Comparison of ENCODE assay signal across 8 cellular contexts in genomic region chr19:47227347-47228167, GRCh38. TPM values are rescaled to one million over a fixed set of nuclear protein-coding genes. Genes with fewer than 3 reads are reported as not detected.
DNase-seq lines count a peak whose midpoint lies in the region; ATAC-seq and TF ChIP-seq lines count a peak whose summit lies in the region.

No MANE protein-coding gene starts in this region.

- intact Hi-C loops in CD4-positive, alpha-beta T cell (cut with DNase I, micrococcal nuclease): loop anchor here (2.0 to 5.0 kb wide), 2 partner anchors 17 to 80 kb away; no protein-coding TSS in a partner anchor

- no peak overlapping the region for H4K8ac ChIP-seq in neuronal stem cell (ENCODE audit: low read depth, low read length)

- H2AK5ac ChIP-seq in neuronal stem cell (ENCODE audit: low read depth, low read length): peak overlapping the region; percentile 40

- no peak overlapping the region for H3K14ac ChIP-seq in neuronal stem cell (ENCODE audit: low read length)

- peak overlapping the region; percentile 85 for H3K27ac ChIP-seq in CD4-positive, alpha-beta T cell (ENCODE audit: low read depth, low read length)
- peak overlapping the region; percentile 99 for H3K27ac ChIP-seq in GM23338 (ENCODE audit: low read depth)
- peak overlapping the region; percentile 99 for H3K27ac ChIP-seq in neuronal stem cell (replicated peaks; ENCODE audit: low read length)

- no peak overlapping the region for H3K27ac Mint-ChIP-seq in CD4-positive, alpha-beta T cell
- H3K27ac Mint-ChIP-seq in GM23338: peak overlapping the region; percentile 95

- no CpG with 5 or more reads among the region's 27 CpGs for whole genome bisulfite sequencing in neuronal stem cell (ENCODE audit: extremely low coverage in 2 of 2, insufficient read length in 2 of 2, insufficient replicate concordance in 1 of 2), 2 donors

- TF ChIP-seq CTCF in CD4-positive, alpha-beta T cell (IDR thresholded peaks at IDR 0.05): no peak
- no peak for TF ChIP-seq CTCF in GM23338 (conservative IDR thresholded peaks at IDR 0.05; ENCODE audit: low read depth in 2 of 2)

- no peak overlapping the region for H4K91ac ChIP-seq in neuronal stem cell (ENCODE audit: low read depth, low read length, poor library complexity)

- H2BK120ac ChIP-seq in neuronal stem cell (ENCODE audit: low read depth, low read length): no peak overlapping the region

- H3K4me2 ChIP-seq in GM23338: peak overlapping the region; percentile 95
- H3K4me2 ChIP-seq in neuronal stem cell (ENCODE audit: insufficient read depth, low read length, poor library complexity, severe bottlenecking): peak overlapping the region; percentile 97

- no peak overlapping the region for H2BK12ac ChIP-seq in neuronal stem cell (ENCODE audit: low read length)

- peak overlapping the region; percentile 82 for H3K4me3 Mint-ChIP-seq in CD4-positive, alpha-beta T cell
- no peak overlapping the region; the same call in 1 of the 3 replicates for H3K4me3 Mint-ChIP-seq in GM23338

- H3K4me3 ChIP-seq in GM23338: peak overlapping the region; percentile 96
- peak overlapping the region; percentile 83 to 96 for H3K4me3 ChIP-seq in neuronal stem cell (ENCODE audit: low read length in 2 of 2)

- POLR2A ChIA-PET in CD4-positive, alpha-beta T cell (lab: Charles Lee): interaction anchor here (1.3 to 3.6 kb wide), 14 partner anchors 13 to 117 kb away, joined by 5 to 49 read pairs (median 26); partner anchors contain the start of genes CCDC9, INAFM1 and ZC3H4

- DNase-seq in CD4-positive, alpha-beta T cell: peak in 5 of 10 experiments; percentile 23 to 46 (median 32)
- DNase-seq in GM23338 (ENCODE audit: low spot score): peak; percentile 100
- peak; percentile 75 to 82 for DNase-seq in NOMO-1 (lab: John Stamatoyannopoulos, UW; ENCODE audit: unreplicated experiment in 2 of 2)
- peak; percentile 39 for DNase-seq in activated naive CD4-positive, alpha-beta T cell treated with anti-CD3 and anti-CD28 coated beads, Interleukin-2, amount 50 U/mL, for 16 hours
- DNase-seq in glomerular visceral epithelial cell (ENCODE audit: extremely low spot score): peak; percentile 95
- peak; percentile 96 for DNase-seq in neuronal stem cell (ENCODE audit: low spot score)
- DNase-seq in cerebellar nuclear complex (lab: John Stamatoyannopoulos, UW): no peak

- peak overlapping the region; percentile 96 for H2BK5ac ChIP-seq in neuronal stem cell (ENCODE audit: low read length)

- H4K20me1 ChIP-seq in GM23338 (replicated peaks; ENCODE audit: insufficient read depth): no peaks in the 10 kb centered on the region; the same call in 1 of the 2 replicates

- H2AFZ ChIP-seq in GM23338 (no peak overlapping the region), neuronal stem cell (ENCODE audit: low read length) (peak overlapping the region; percentile 45)

- no peaks in the 10 kb centered on the region for H3K9me3 Mint-ChIP-seq in CD4-positive, alpha-beta T cell
- peaks cover 2% of the 10 kb centered on the region; the same call in 1 of the 3 replicates for H3K9me3 Mint-ChIP-seq in GM23338

- no peaks in the 10 kb centered on the region for H3K27me3 Mint-ChIP-seq in CD4-positive, alpha-beta T cell
- H3K27me3 Mint-ChIP-seq in GM23338 (ENCODE audit: insufficient read depth, low read depth, poor library complexity): peaks cover 22% of the 10 kb centered on the region

- no peak overlapping the region for H2BK15ac ChIP-seq in neuronal stem cell (ENCODE audit: low read length)

- peaks cover 40% of the 10 kb centered on the region for H3K79me2 ChIP-seq in GM23338 (replicated peaks; ENCODE audit: insufficient read depth)

- H3F3A ChIP-seq in GM23338 (replicated peaks; ENCODE audit: low read depth): peaks cover 30% of the 10 kb centered on the region

- H3K9me3 ChIP-seq in CD4-positive, alpha-beta T cell (ENCODE audit: control insufficient read depth, low read length): no peaks in the 10 kb centered on the region
- H3K9me3 ChIP-seq in neuronal stem cell (replicated peaks in 1 of 2; ENCODE audit: control insufficient read depth in 2 of 2, insufficient read depth in 1 of 2, low read depth in 1 of 2, low read length in 2 of 2): peaks cover 0 to 1% of the 10 kb centered on the region in 2 donors

- H3K4me1 ChIP-seq in GM23338 (ENCODE audit: insufficient read depth): peaks cover 36% of the 10 kb centered on the region
- peaks cover 31 to 36% of the 10 kb centered on the region in 2 donors for H3K4me1 ChIP-seq in neuronal stem cell (ENCODE audit: control insufficient read depth in 2 of 2, insufficient read depth in 1 of 2, low read depth in 1 of 2, low read length in 2 of 2)

- H3K23ac ChIP-seq in neuronal stem cell (ENCODE audit: low read depth, low read length, poor library complexity): peak overlapping the region; percentile 100

- no peaks in the 10 kb centered on the region; the same call in 1 of the 2 replicates for H3K36me3 ChIP-seq in GM23338 (ENCODE audit: insufficient read depth)
- peaks cover 4 to 23% of the 10 kb centered on the region in 2 donors for H3K36me3 ChIP-seq in neuronal stem cell (replicated peaks in 1 of 2; ENCODE audit: control insufficient read depth in 2 of 2, insufficient read depth in 2 of 2, low read length in 2 of 2)

- ATAC-seq in CD4-positive, alpha-beta T cell (ENCODE audit: poor library complexity): no peak
- ATAC-seq in GM23338: peak; percentile 55
- ATAC-seq in GM19328 (IDR thresholded peaks at IDR 0.05; ENCODE audit: unreplicated experiment): no peak

- H3K79me1 ChIP-seq in neuronal stem cell (ENCODE audit: low read depth, low read length): peaks cover 19% of the 10 kb centered on the region

- no peak overlapping the region for H3K4ac ChIP-seq in neuronal stem cell (ENCODE audit: low read length)

- H3K9ac ChIP-seq in neuronal stem cell (ENCODE audit: low read depth, low read length, poor library complexity): peak overlapping the region; percentile 97

- no peaks in the 10 kb centered on the region for H3K9me2 ChIP-seq in GM23338 (ENCODE audit: insufficient read depth)

- CTCF ChIA-PET in CD4-positive, alpha-beta T cell (lab: Charles Lee): interaction anchor here (1.3 to 4.9 kb wide), 4 partner anchors 17 to 20 kb away, joined by 7 to 63 read pairs (median 18); no protein-coding TSS in a partner anchor

- H3K27me3 ChIP-seq in CD4-positive, alpha-beta T cell (ENCODE audit: control insufficient read depth, insufficient read depth, low read length): no peaks in the 10 kb centered on the region
- H3K27me3 ChIP-seq in GM23338 (ENCODE audit: insufficient read depth) (peaks cover 11% of the 10 kb centered on the region), neuronal stem cell (ENCODE audit: control insufficient read depth in 3 of 3, insufficient read depth in 3 of 3, low read depth in 1 of 3, low read length in 3 of 3) (no peaks in the 10 kb centered on the region)

- H3K18ac ChIP-seq in neuronal stem cell (ENCODE audit: low read length): peak overlapping the region; percentile 99

- peaks cover 6% of the 10 kb centered on the region for H3K36me3 Mint-ChIP-seq in CD4-positive, alpha-beta T cell (ENCODE audit: low read depth)
- peaks cover 19% of the 10 kb centered on the region for H3K36me3 Mint-ChIP-seq in GM23338 (ENCODE audit: low read depth)

- H3K4me1 Mint-ChIP-seq in CD4-positive, alpha-beta T cell (ENCODE audit: low read depth): peaks cover 28% of the 10 kb centered on the region
- H3K4me1 Mint-ChIP-seq in GM23338: peaks cover 19% of the 10 kb centered on the region

TF ChIP-seq in GM23338, 12 proteins besides CTCF, POLR2A, EP300 and RAD21 (continues in another document):
- TF ChIP-seq EZH2phosphoT487 (IDR thresholded peaks at IDR 0.05; ENCODE audit: unreplicated experiment): no peak
- TF ChIP-seq NANOG (IDR thresholded peaks at IDR 0.05; ENCODE audit: borderline replicate concordance): no peak
- TF ChIP-seq, protein P1, sequence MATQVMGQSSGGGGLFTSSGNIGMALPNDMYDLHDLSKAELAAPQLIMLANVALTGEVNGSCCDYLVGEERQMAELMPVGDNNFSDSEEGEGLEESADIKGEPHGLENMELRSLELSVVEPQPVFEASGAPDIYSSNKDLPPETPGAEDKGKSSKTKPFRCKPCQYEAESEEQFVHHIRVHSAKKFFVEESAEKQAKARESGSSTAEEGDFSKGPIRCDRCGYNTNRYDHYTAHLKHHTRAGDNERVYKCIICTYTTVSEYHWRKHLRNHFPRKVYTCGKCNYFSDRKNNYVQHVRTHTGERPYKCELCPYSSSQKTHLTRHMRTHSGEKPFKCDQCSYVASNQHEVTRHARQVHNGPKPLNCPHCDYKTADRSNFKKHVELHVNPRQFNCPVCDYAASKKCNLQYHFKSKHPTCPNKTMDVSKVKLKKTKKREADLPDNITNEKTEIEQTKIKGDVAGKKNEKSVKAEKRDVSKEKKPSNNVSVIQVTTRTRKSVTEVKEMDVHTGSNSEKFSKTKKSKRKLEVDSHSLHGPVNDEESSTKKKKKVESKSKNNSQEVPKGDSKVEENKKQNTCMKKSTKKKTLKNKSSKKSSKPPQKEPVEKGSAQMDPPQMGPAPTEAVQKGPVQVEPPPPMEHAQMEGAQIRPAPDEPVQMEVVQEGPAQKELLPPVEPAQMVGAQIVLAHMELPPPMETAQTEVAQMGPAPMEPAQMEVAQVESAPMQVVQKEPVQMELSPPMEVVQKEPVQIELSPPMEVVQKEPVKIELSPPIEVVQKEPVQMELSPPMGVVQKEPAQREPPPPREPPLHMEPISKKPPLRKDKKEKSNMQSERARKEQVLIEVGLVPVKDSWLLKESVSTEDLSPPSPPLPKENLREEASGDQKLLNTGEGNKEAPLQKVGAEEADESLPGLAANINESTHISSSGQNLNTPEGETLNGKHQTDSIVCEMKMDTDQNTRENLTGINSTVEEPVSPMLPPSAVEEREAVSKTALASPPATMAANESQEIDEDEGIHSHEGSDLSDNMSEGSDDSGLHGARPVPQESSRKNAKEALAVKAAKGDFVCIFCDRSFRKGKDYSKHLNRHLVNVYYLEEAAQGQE (IDR thresholded peaks at IDR 0.05; ENCODE audit: unreplicated experiment): no peak

RNA-seq across cellular contexts. Expression of gene BBC3, which starts 3.4 kb away (rescaled TPM):
- total RNA-seq in CD4-positive, alpha-beta T cell: 10 to 100 TPM; 39.8 to 42.1 TPM
- 27.8 and 31.9 TPM in 2 replicates for total RNA-seq in GM23338 (2014; rRNA removed; shearing (Covaris generic))
- polyA plus RNA-seq in GM23338 (2016; fragmentation: Nextera tagmentation; extraction: Ambion mirVana): 23.4 and 25.8 TPM in 2 replicates
- polyA plus RNA-seq in neuronal stem cell (2013, experiment 1 of 2): 20.7 TPM
- polyA plus RNA-seq in neuronal stem cell (2013, experiment 2 of 2): 20.0 TPM

RNA-seq across cellular contexts. Expression of gene CCDC9, which starts 28.8 kb away (rescaled TPM):
- 10 to 100 TPM; 68.5 to 74.3 TPM for total RNA-seq in CD4-positive, alpha-beta T cell
- total RNA-seq in GM23338 (2014; rRNA removed; shearing (Covaris generic)): 14.5 and 17.3 TPM in 2 replicates
- polyA plus RNA-seq in GM23338 (2016; fragmentation: Nextera tagmentation; extraction: Ambion mirVana): 15.0 and 15.3 TPM in 2 replicates
- 15.9 TPM for polyA plus RNA-seq in neuronal stem cell (2013, experiment 1 of 2)
- polyA plus RNA-seq in neuronal stem cell (2013, experiment 2 of 2): 14.8 TPM

RNA-seq across cellular contexts. Expression of gene INAFM1, which starts 47.1 kb away (rescaled TPM):
- total RNA-seq in CD4-positive, alpha-beta T cell: 10 to 100 TPM; 16.9 to 19.3 TPM
- 1.7 and 2.9 TPM in 2 replicates for total RNA-seq in GM23338 (2014; rRNA removed; shearing (Covaris generic))
- polyA plus RNA-seq in GM23338 (2016; fragmentation: Nextera tagmentation; extraction: Ambion mirVana): 10.2 and 12.7 TPM in 2 replicates
- 7.5 TPM for polyA plus RNA-seq in neuronal stem cell (2013, experiment 1 of 2)
- polyA plus RNA-seq in neuronal stem cell (2013, experiment 2 of 2): 6.6 TPM

Comparison
In these comparisons a context has a peak if more than half of its experiments do, and no peak if none do; other contexts are left out.
1. DNase-seq: peak in GM23338 (single experiment), NOMO-1 (2 of 2), activated naive CD4-positive, alpha-beta T cell treated with anti-CD3 and anti-CD28 coated beads, Interleukin-2, amount 50 U/mL, for 16 hours (single experiment), glomerular visceral epithelial cell (single experiment) and neuronal stem cell (single experiment); none in cerebellar nuclear complex (0 of 2).
2. Peak in every context shown above with its lines, with median percentiles within 50 percentile points of each other: H3K27ac ChIP-seq.